8 cellular contexts compared by ENCODE assay signal in the genomic region with DNA sequence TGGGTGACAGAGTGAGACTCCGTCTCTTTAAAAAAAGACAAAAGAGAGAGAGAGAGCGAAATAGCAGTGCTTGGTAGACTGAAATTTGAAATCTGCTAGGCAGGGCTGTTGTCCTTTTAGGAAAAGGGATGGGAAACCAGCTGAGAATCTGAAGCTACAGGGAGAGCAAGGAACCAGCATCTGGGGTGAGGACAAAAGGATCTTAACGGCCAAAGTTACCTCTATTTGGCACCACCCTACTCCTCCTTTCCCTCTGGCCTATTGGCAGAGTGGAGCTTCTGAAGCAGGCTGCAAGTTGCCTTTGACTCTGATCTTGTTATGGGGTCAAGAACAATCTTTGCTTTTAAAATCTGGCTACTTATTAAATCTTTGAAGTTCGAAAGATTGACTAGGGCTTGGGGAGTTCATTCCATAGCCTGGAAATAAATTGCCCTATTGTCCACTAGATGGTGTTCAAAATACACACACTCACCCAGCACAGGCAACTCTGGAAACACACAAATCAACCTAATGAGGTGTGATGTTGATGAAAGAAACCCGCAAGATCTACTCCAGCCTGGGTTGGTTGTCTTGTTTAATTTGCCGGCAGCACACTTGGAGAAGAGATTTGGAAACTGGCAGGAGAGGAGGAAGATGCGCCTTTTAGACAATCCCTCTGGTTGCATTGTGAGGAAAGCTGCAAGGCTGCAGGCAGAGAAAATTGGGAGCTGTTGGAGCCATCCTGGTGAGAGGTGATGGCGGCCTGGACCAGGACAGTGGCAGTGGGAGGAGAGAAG. TPM values are rescaled to one million over a fixed set of nuclear protein-coding genes. Genes with fewer than 3 reads are reported as not detected.
DNase-seq lines count a peak whose midpoint lies in the region; ATAC-seq and TF ChIP-seq lines count a peak whose summit lies in the region.

No MANE protein-coding gene starts in this region.

- no peak for DNase-seq in CD4-positive, alpha-beta T cell
- DNase-seq in NCI-H2081 (lab: John Stamatoyannopoulos, UW) (peak; percentile 52 to 78), WTC11 (ENCODE audit: low spot score) (no peak), heart left ventricle (no peak), gastrocnemius medialis (no peak), NCI-H1930 (lab: John Stamatoyannopoulos, UW) (no peak)

- WGBS in heart left ventricle, 4 donors, result 47 to 60% (median 54%) methylated on average over 8 of the region's 8 CpGs

- no peak overlapping the region for H3K27ac Mint-ChIP-seq in CD4-positive, alpha-beta T cell
- no peak overlapping the region for H3K27ac Mint-ChIP-seq in WTC11

- TF ChIP-seq POLR2A in heart left ventricle (IDR thresholded peaks at IDR 0.05), result no peak
- no peak for TF ChIP-seq POLR2A in gastrocnemius medialis (IDR thresholded peaks at IDR 0.05)

- no peak overlapping the region for H3K27ac ChIP-seq in CD4-positive, alpha-beta T cell (ENCODE audit: low read depth, low read length)
- no peak overlapping the region for H3K27ac ChIP-seq in heart left ventricle
- no peak overlapping the region for H3K27ac ChIP-seq in gastrocnemius medialis

- peaks cover 24% of the 10 kb centered on the region for H3K4me1 Mint-ChIP-seq in CD4-positive, alpha-beta T cell (ENCODE audit: low read depth)
- peaks cover 10% of the 10 kb centered on the region for H3K4me1 Mint-ChIP-seq in WTC11

- CTCF ChIA-PET in CD4-positive, alpha-beta T cell (lab: Charles Lee), result interaction anchor here (1.0 to 6.8 kb wide), 4 partner anchors 8 to 184 kb away, joined by 3 to 42 read pairs (median 4); partner anchors contain the start of gene PARP1
- CTCF ChIA-PET in WTC11 (lab: Charles Lee), result interaction anchor here (0.6 to 2.1 kb wide), 19 partner anchors 8 to 393 kb away, joined by 3 to 22 read pairs (median 4); partner anchors contain the start of gene PARP1

- no peaks in the 10 kb centered on the region for H3K27me3 ChIP-seq in CD4-positive, alpha-beta T cell (ENCODE audit: control insufficient read depth, insufficient read depth, low read length)
- H3K27me3 ChIP-seq in heart left ventricle (no peaks in the 10 kb centered on the region), gastrocnemius medialis (peaks cover 0 to 5% (median 0%) of the 10 kb centered on the region in 3 donors)

- no peak overlapping the region for H3K4me3 ChIP-seq in heart left ventricle
- no peak overlapping the region for H3K4me3 ChIP-seq in gastrocnemius medialis

- peak; percentile 68 for TF ChIP-seq CTCF in CD4-positive, alpha-beta T cell (IDR thresholded peaks at IDR 0.05)
- TF ChIP-seq CTCF in WTC11 (IDR thresholded peaks at IDR 0.05), result no peak
- TF ChIP-seq CTCF in heart left ventricle (IDR thresholded peaks at IDR 0.05), result peak; percentile 37 to 71 (median 61)
- peak in 4 of 5 experiments; percentile 23 to 59 (median 49) for TF ChIP-seq CTCF in gastrocnemius medialis (IDR thresholded peaks at IDR 0.05 in 4 of 5, conservative IDR thresholded peaks at IDR 0.05 in 1 of 5)

- H3K9me3 Mint-ChIP-seq in CD4-positive, alpha-beta T cell, result no peaks in the 10 kb centered on the region
- no peaks in the 10 kb centered on the region for H3K9me3 Mint-ChIP-seq in WTC11

- H3K27me3 Mint-ChIP-seq in CD4-positive, alpha-beta T cell, result no peaks in the 10 kb centered on the region
- H3K27me3 Mint-ChIP-seq in WTC11 (ENCODE audit: low read depth), result no peaks in the 10 kb centered on the region; the same call in 1 of the 2 replicates

- no peaks in the 10 kb centered on the region for H3K36me3 Mint-ChIP-seq in CD4-positive, alpha-beta T cell (ENCODE audit: low read depth)
- no peaks in the 10 kb centered on the region for H3K36me3 Mint-ChIP-seq in WTC11

- intact Hi-C loops in CD4-positive, alpha-beta T cell (cut with DNase I, micrococcal nuclease), result loop anchor here (1.0 to 10.0 kb wide), 9 partner anchors 16 to 510 kb away; partner anchors contain the start of genes PARP1 (in 1 of the 2) and STUM (in 1 of the 2)
- intact Hi-C loops in heart left ventricle (cut with DNase I), result loop anchor here (2.0 to 10.0 kb wide), 9 partner anchors 120 to 400 kb away; partner anchors contain the start of gene STUM (in 3 of the 10)
- intact Hi-C loops in gastrocnemius medialis (cut with DNase I; ENCODE audit: low total_unique reads), result loop anchor here (5.0 kb wide), 1 partner anchor 183 kb away; no protein-coding TSS in a partner anchor

- no peaks in the 10 kb centered on the region for H3K36me3 ChIP-seq in heart left ventricle
- no peaks in the 10 kb centered on the region for H3K36me3 ChIP-seq in gastrocnemius medialis

- ATAC-seq in CD4-positive, alpha-beta T cell (ENCODE audit: poor library complexity), result peak; percentile 63
- ATAC-seq in GM18868 (IDR thresholded peaks at IDR 0.05; ENCODE audit: unreplicated experiment), result peak; percentile 56
- ATAC-seq in WTC11, result peak; percentile 75
- ATAC-seq in heart left ventricle, result peak in 3 of 4 donors; percentile 71 to 84 (median 77)
- ATAC-seq in gastrocnemius medialis, result peak; percentile 49 to 52
- ATAC-seq in HG03139 (IDR thresholded peaks at IDR 0.05; ENCODE audit: unreplicated experiment), result no peak

- POLR2A ChIA-PET in CD4-positive, alpha-beta T cell (lab: Charles Lee), result interaction anchor here (0.6 to 7.4 kb wide), 14 partner anchors 14 to 516 kb away, joined by 3 to 102 read pairs (median 4); partner anchors contain the start of genes COQ8A, ITPKB and PARP1
- POLR2A ChIA-PET in WTC11 (lab: Charles Lee), result interaction anchor here (0.6 kb wide), 1 partner anchor 239 kb away, joined by 3 read pairs; no protein-coding TSS in a partner anchor

- H3K9me3 ChIP-seq in CD4-positive, alpha-beta T cell (ENCODE audit: control insufficient read depth, low read length), result no peaks in the 10 kb centered on the region
- H3K9me3 ChIP-seq in heart left ventricle (no peaks in the 10 kb centered on the region), gastrocnemius medialis (no peaks in the 10 kb centered on the region)

- H3K4me1 ChIP-seq in heart left ventricle (peaks cover 0 to 9% (median 0%) of the 10 kb centered on the region in 12 donors), gastrocnemius medialis (no peaks in the 10 kb centered on the region)

- in situ Hi-C loops in gastrocnemius medialis (cut with MboI; ENCODE audit: low sequenced_read_pairs in 4 of 4), result loop anchor here in 1 of 4 donors (10.0 kb wide), 1 partner anchor 190 kb away; no protein-coding TSS in a partner anchor

- no peak overlapping the region for H3K4me3 Mint-ChIP-seq in CD4-positive, alpha-beta T cell
- H3K4me3 Mint-ChIP-seq in WTC11, result no peak overlapping the region

TF ChIP-seq in WTC11, 78 proteins besides CTCF, POLR2A, EP300 and RAD21 (continues in another document):
- TF ChIP-seq STAT6 (CRISPR knock-in tag; conservative IDR thresholded peaks at IDR 0.05; ENCODE audit: low read depth) (no peak), MXD4 (CRISPR knock-in tag; IDR thresholded peaks at IDR 0.05; ENCODE audit: borderline replicate concordance) (no peak), HMGXB4 (CRISPR knock-in tag; IDR thresholded peaks at IDR 0.05) (no peak), ZNF396 (CRISPR knock-in tag; IDR thresholded peaks at IDR 0.05; ENCODE audit: borderline replicate concordance) (no peak), ZBTB21 (CRISPR knock-in tag; IDR thresholded peaks at IDR 0.05; ENCODE audit: borderline replicate concordance) (no peak)

RNA-seq across cellular contexts. Expression of gene PARP1, which starts 16.5 kb away (rescaled TPM):
- 10 to 100 TPM; 59.3 to 63.6 TPM for total RNA-seq in CD4-positive, alpha-beta T cell
- total RNA-seq in WTC11 (2021) (366 to 376 TPM (median 371 TPM) in 3 replicates), heart left ventricle (100 to 1,000 TPM in 8 of 9 donors, 10 to 100 TPM in 1; 98.8 to 168 (median 111) TPM), gastrocnemius medialis (100 to 1,000 TPM in 2 of 4 donors, 10 to 100 TPM in 2; 63.8 to 117 (median 99.7) TPM)
- polyA plus RNA-seq in heart left ventricle, result 100 to 1,000 TPM in 1 of 2 donors, 10 to 100 TPM in 1; 50.4 to 140 TPM

Comparison
In these comparisons a context has a peak if more than half of its experiments do, and no peak if none do; other contexts are left out.
1. DNase-seq: peak in NCI-H2081 (2 of 2); none in CD4-positive, alpha-beta T cell (0 of 10), WTC11 (single experiment), heart left ventricle (0 of 5), gastrocnemius medialis (0 of 2) and NCI-H1930 (0 of 2).